In the genomic region with DNA sequence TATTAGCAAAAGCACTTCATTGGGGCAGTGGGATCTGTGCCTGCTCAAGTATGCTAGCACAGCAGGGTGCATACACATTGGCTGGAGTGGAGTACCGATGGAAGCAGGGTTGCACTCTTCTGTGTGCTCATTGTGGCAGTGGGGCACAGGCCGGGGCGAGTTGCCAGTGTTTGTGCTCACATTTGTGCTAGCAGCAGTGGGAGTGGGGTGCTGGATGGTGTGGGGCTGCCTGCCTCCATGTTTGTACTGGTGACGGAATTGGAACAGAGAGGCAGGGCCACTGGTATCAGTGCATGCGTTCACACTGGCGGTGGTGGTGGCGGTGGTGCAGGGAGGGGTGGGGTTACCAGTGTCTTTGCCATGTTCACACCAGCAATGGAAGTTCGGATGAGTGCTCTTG, we compare ENCODE assay signal across 20 cellular contexts.
"Had no signal": no experiment of that assay in that cellular context is flagged by ENCODE, and none has a peak within 500 bp of the region (broad histone marks: within the 10 kb centered on the region; RNA-seq: fewer than 3 reads in every experiment).

No MANE protein-coding gene starts in this region.

- H3K27ac Mint-ChIP-seq: effector memory CD8-positive, alpha-beta T cell; immature natural killer cell; memory B cell; natural killer cell; progenitor cell of endocrine pancreas; stimulated activated naive CD8-positive, alpha-beta T cell treated with anti-CD3 and anti-CD28 coated beads, Interleukin-15, amount 100 ng/mL, for 72 hours had no signal

- H3K9me3 ChIP-seq: esophagus squamous epithelium, neutrophil, pancreas, sigmoid colon, suprapubic skin, transverse colon had no signal

- H3K27me3 Mint-ChIP-seq: effector memory CD8-positive, alpha-beta T cell; progenitor cell of endocrine pancreas had no signal

- DNase-seq: cerebellar nuclear complex; cortex of kidney; effector memory CD8-positive, alpha-beta T cell; erythroblast; esophagus squamous epithelium; foreskin melanocyte; hippocampal formation; immature natural killer cell; islet precursor cell; natural killer cell; sigmoid colon; stimulated activated naive CD4-positive, alpha-beta T cell; stimulated activated naive CD8-positive, alpha-beta T cell treated with anti-CD3 and anti-CD28 coated beads, Interleukin-15, amount 100 ng/mL, for 72 hours; transverse colon had no signal

- H3K4me1 ChIP-seq: esophagus squamous epithelium, pancreas, sigmoid colon, suprapubic skin, transverse colon had no signal

- H3K9me3 Mint-ChIP-seq: memory B cell had no signal

- ATAC-seq: effector memory CD8-positive, alpha-beta T cell; natural killer cell; pancreas; stimulated activated naive CD8-positive, alpha-beta T cell treated with anti-CD3 and anti-CD28 coated beads, Interleukin-15, amount 100 ng/mL, for 72 hours had no signal

- H3K36me3 ChIP-seq: esophagus squamous epithelium, neutrophil, pancreas, sigmoid colon, suprapubic skin, transverse colon had no signal

- H3K4me3 Mint-ChIP-seq: effector memory CD8-positive, alpha-beta T cell; immature natural killer cell; memory B cell; natural killer cell; stimulated activated naive CD8-positive, alpha-beta T cell treated with anti-CD3 and anti-CD28 coated beads, Interleukin-15, amount 100 ng/mL, for 72 hours had no signal

- H3K4me3 ChIP-seq: esophagus squamous epithelium, lung, pancreas, sigmoid colon, suprapubic skin, transverse colon had no signal

- H3K4me1 Mint-ChIP-seq: immature natural killer cell; memory B cell; natural killer cell; stimulated activated naive CD8-positive, alpha-beta T cell treated with anti-CD3 and anti-CD28 coated beads, Interleukin-15, amount 100 ng/mL, for 72 hours had no signal

- H3K36me3 Mint-ChIP-seq: immature natural killer cell, memory B cell had no signal

- H3K27me3 ChIP-seq: esophagus squamous epithelium, neutrophil, pancreas, sigmoid colon, suprapubic skin, transverse colon had no signal

- H3K27ac ChIP-seq: esophagus squamous epithelium, neutrophil, pancreas, sigmoid colon, suprapubic skin, transverse colon had no signal
